1 cellular context compared by ENCODE assay signal in genomic region chr1:18917071-18917799, GRCh38.
TF ChIP-seq lines count a peak whose summit lies in the region.

No MANE protein-coding gene starts in this region.

TF ChIP-seq in WTC11, 78 proteins besides CTCF, POLR2A, EP300 and RAD21 (continued from another document):
- TF ChIP-seq ARID4B (CRISPR knock-in tag; IDR thresholded peaks at IDR 0.05; ENCODE audit: borderline replicate concordance) = no peak
- no peak for TF ChIP-seq TP53 (CRISPR knock-in tag; IDR thresholded peaks at IDR 0.05)
- no peak for TF ChIP-seq PREB (CRISPR knock-in tag; IDR thresholded peaks at IDR 0.05; ENCODE audit: borderline replicate concordance)
- no peak for TF ChIP-seq MXD4 (CRISPR knock-in tag; IDR thresholded peaks at IDR 0.05; ENCODE audit: borderline replicate concordance)
- TF ChIP-seq ZNF138 (CRISPR knock-in tag; conservative IDR thresholded peaks at IDR 0.05) = no peak
- TF ChIP-seq, protein P1, sequence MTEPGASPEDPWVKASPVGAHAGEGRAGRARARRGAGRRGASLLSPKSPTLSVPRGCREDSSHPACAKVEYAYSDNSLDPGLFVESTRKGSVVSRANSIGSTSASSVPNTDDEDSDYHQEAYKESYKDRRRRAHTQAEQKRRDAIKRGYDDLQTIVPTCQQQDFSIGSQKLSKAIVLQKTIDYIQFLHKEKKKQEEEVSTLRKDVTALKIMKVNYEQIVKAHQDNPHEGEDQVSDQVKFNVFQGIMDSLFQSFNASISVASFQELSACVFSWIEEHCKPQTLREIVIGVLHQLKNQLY (CRISPR knock-in tag; IDR thresholded peaks at IDR 0.05) = no peak
- TF ChIP-seq RELA (CRISPR knock-in tag; IDR thresholded peaks at IDR 0.05; ENCODE audit: borderline replicate concordance) = no peak
- TF ChIP-seq, protein P2, sequence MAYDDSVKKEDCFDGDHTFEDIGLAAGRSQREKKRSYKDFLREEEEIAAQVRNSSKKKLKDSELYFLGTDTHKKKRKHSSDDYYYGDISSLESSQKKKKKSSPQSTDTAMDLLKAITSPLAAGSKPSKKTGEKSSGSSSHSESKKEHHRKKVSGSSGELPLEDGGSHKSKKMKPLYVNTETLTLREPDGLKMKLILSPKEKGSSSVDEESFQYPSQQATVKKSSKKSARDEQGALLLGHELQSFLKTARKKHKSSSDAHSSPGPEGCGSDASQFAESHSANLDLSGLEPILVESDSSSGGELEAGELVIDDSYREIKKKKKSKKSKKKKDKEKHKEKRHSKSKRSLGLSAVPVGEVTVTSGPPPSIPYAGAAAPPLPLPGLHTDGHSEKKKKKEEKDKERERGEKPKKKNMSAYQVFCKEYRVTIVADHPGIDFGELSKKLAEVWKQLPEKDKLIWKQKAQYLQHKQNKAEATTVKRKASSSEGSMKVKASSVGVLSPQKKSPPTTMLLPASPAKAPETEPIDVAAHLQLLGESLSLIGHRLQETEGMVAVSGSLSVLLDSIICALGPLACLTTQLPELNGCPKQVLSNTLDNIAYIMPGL (CRISPR knock-in tag; IDR thresholded peaks at IDR 0.05) = no peak
- TF ChIP-seq ZBTB21 (CRISPR knock-in tag; IDR thresholded peaks at IDR 0.05; ENCODE audit: borderline replicate concordance) = no peak
- no peak for TF ChIP-seq ATF6 (CRISPR knock-in tag; IDR thresholded peaks at IDR 0.05)
- TF ChIP-seq, protein P3, sequence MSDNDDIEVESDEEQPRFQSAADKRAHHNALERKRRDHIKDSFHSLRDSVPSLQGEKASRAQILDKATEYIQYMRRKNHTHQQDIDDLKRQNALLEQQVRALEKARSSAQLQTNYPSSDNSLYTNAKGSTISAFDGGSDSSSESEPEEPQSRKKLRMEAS (CRISPR knock-in tag; IDR thresholded peaks at IDR 0.05) = no peak
- TF ChIP-seq ZNF121 (CRISPR knock-in tag; IDR thresholded peaks at IDR 0.05) = no peak
- no peak for TF ChIP-seq ATF2 (CRISPR knock-in tag; IDR thresholded peaks at IDR 0.05; ENCODE audit: borderline replicate concordance, low read depth)
- TF ChIP-seq GRHL2 (CRISPR knock-in tag; IDR thresholded peaks at IDR 0.05; ENCODE audit: insufficient replicate concordance, severe bottlenecking) = no peak
- no peak for TF ChIP-seq ZNF671 (CRISPR knock-in tag; IDR thresholded peaks at IDR 0.05)
- TF ChIP-seq SMAD3 (CRISPR knock-in tag; IDR thresholded peaks at IDR 0.05; ENCODE audit: borderline replicate concordance) = no peak
- TF ChIP-seq USF2 (CRISPR knock-in tag; IDR thresholded peaks at IDR 0.05) = no peak
TF ChIP-seq in WTC11: peak in this region for 0.
